1 cellular context compared by ENCODE assay signal in genomic region chr14:100871234-100872186, GRCh38.
TF ChIP-seq lines count a peak whose summit lies in the region.

No MANE protein-coding gene starts in this region.

TF ChIP-seq in K562, 482 proteins besides CTCF, POLR2A, EP300 and RAD21 (continued from another document and continues in another):
- TF ChIP-seq PKNOX1 (IDR thresholded peaks at IDR 0.05) (peak; percentile 70; the same call in 1 of the 2 replicates), MTA2 (IDR thresholded peaks at IDR 0.05; ENCODE audit: low read depth) (peak; percentile 74), ETS1 (conservative IDR thresholded peaks at IDR 0.05; ENCODE audit: control insufficient read depth, low read depth, low read length) (no peak), KLF10 (CRISPR knock-in tag; IDR thresholded peaks at IDR 0.05) (no peak), KLF1 (tag; IDR thresholded peaks at IDR 0.05) (no peak), TCF3 (CRISPR knock-in tag; IDR thresholded peaks at IDR 0.05) (peak; percentile 88), ZNF121 (CRISPR knock-in tag; conservative IDR thresholded peaks at IDR 0.05) (no peak), MCM2 (IDR thresholded peaks at IDR 0.05; ENCODE audit: low read depth) (no peak), HMBOX1 (IDR thresholded peaks at IDR 0.05) (no peak), E2F3 (CRISPR knock-in tag; IDR thresholded peaks at IDR 0.05) (no peak), TAF7 (tag; IDR thresholded peaks at IDR 0.05) (no peak), AFF1 (IDR thresholded peaks at IDR 0.05; ENCODE audit: low read depth in 1 of 2, partially characterized antibody in 2 of 2) (no peak), PATZ1 (CRISPR knock-in tag; IDR thresholded peaks at IDR 0.05; ENCODE audit: borderline replicate concordance) (no peak), ARID1B (IDR thresholded peaks at IDR 0.05) (peak; percentile 87), ZNF274 (IDR thresholded peaks at IDR 0.05; ENCODE audit: borderline replicate concordance, low read depth, low read length) (no peak), ZNF449 (CRISPR knock-in tag; IDR thresholded peaks at IDR 0.05) (no peak), KLF6 (CRISPR knock-in tag; IDR thresholded peaks at IDR 0.05; ENCODE audit: borderline replicate concordance) (no peak), POLR3G (IDR thresholded peaks at IDR 0.05; ENCODE audit: extremely low read depth, insufficient read length, insufficient replicate concordance) (no peak), MLLT1 (IDR thresholded peaks at IDR 0.05) (no peak), KLF16 (IDR thresholded peaks at IDR 0.05) (no peak), HMG20B (CRISPR knock-in tag; IDR thresholded peaks at IDR 0.05) (no peak), ARID4B (CRISPR knock-in tag; IDR thresholded peaks at IDR 0.05) (no peak; the same call in 1 of the 2 replicates), TFE3 (CRISPR knock-in tag; IDR thresholded peaks at IDR 0.05) (peak; percentile 7; the same call in 1 of the 2 replicates), STAT6 (CRISPR knock-in tag; IDR thresholded peaks at IDR 0.05) (no peak), PHB (CRISPR knock-in tag; IDR thresholded peaks at IDR 0.05) (no peak), ZBTB11 (CRISPR knock-in tag; IDR thresholded peaks at IDR 0.05) (peak in 1 of 3 experiments; percentile 55; a peak in 1 of 6 replicates)
